In genomic region chr4:166972071-166972470, GRCh38 we compare ENCODE assay signal across 12 cellular contexts.
A peak's percentile ranks its signal among the peaks of the same experiment; 100 is the strongest.
DNase-seq lines count a peak whose midpoint lies in the region; ATAC-seq and TF ChIP-seq lines count a peak whose summit lies in the region.
"Had no signal": no experiment of that assay in that cellular context is flagged by ENCODE, and none has a peak within 500 bp of the region (broad histone marks: within the 10 kb centered on the region; RNA-seq: fewer than 3 reads in every experiment).

No MANE protein-coding gene starts in this region.

- TF ChIP-seq POLR2A in ovary (IDR thresholded peaks at IDR 0.05), result no peak

- TF ChIP-seq CTCF in dorsolateral prefrontal cortex (IDR thresholded peaks at IDR 0.05 in 54 of 56, conservative IDR thresholded peaks at IDR 0.05 in 2 of 56; ENCODE audit: low read depth in 1 of 56, partially characterized antibody in 56 of 56), result no peak
- TF ChIP-seq CTCF in ovary (IDR thresholded peaks at IDR 0.05), result no peak

- H3K27ac Mint-ChIP-seq in stimulated activated memory B cell treated with anti-CD40 and anti-IgM and Interleukin-4, amounts not matched to agents 10 μg/mL and 1 μg/mL and 100 μg/mL, for 72 hours, result no peak overlapping the region

- intact Hi-C loops in dorsolateral prefrontal cortex (cut with DNase I), result no loop called here
- intact Hi-C loops in ovary (cut with DNase I), result no loop called here

- H3K4me1 Mint-ChIP-seq in stimulated activated memory B cell treated with anti-CD40 and anti-IgM and Interleukin-4, amounts not matched to agents 10 μg/mL and 1 μg/mL and 100 μg/mL, for 72 hours, result no peaks in the 10 kb centered on the region

- peaks cover 22% of the 10 kb centered on the region for H3K9me3 Mint-ChIP-seq in stimulated activated memory B cell treated with anti-CD40 and anti-IgM and Interleukin-4, amounts not matched to agents 10 μg/mL and 1 μg/mL and 100 μg/mL, for 72 hours

- H3K27me3 ChIP-seq in dorsolateral prefrontal cortex, result no peaks in the 10 kb centered on the region
- H3K27me3 ChIP-seq in ovary, result no peaks in the 10 kb centered on the region
- H3K27me3 ChIP-seq: sigmoid colon had no signal

- peak overlapping the region in 48 of 59 donors; percentile 0 to 77 (median 51) for H3K27ac ChIP-seq in dorsolateral prefrontal cortex
- peak overlapping the region; percentile 55 for H3K27ac ChIP-seq in substantia nigra (ENCODE audit: low read depth, low read length, poor library complexity, severe bottlenecking)
- no peak overlapping the region for H3K27ac ChIP-seq in ovary
- H3K27ac ChIP-seq: sigmoid colon had no signal

- peak overlapping the region in 17 of 59 donors; percentile 2 to 46 (median 18) for H3K4me3 ChIP-seq in dorsolateral prefrontal cortex
- H3K4me3 ChIP-seq in ovary, result no peak overlapping the region
- H3K4me3 ChIP-seq: sigmoid colon had no signal

- H3K27me3 Mint-ChIP-seq in stimulated activated memory B cell treated with anti-CD40 and anti-IgM and Interleukin-4, amounts not matched to agents 10 μg/mL and 1 μg/mL and 100 μg/mL, for 72 hours, result no peaks in the 10 kb centered on the region

- no peaks in the 10 kb centered on the region for H3K36me3 ChIP-seq in ovary
- H3K36me3 ChIP-seq: sigmoid colon had no signal

- no peak for TF ChIP-seq EP300 in ovary (IDR thresholded peaks at IDR 0.05)

- no peaks in the 10 kb centered on the region for H3K4me1 ChIP-seq in ovary (ENCODE audit: insufficient read depth)
- H3K4me1 ChIP-seq: sigmoid colon had no signal

- H3K4me3 Mint-ChIP-seq in stimulated activated memory B cell treated with anti-CD40 and anti-IgM and Interleukin-4, amounts not matched to agents 10 μg/mL and 1 μg/mL and 100 μg/mL, for 72 hours, result no peak overlapping the region

- ATAC-seq in stimulated activated memory B cell treated with anti-CD40 and anti-IgM and Interleukin-4, amounts not matched to agents 10 μg/mL and 1 μg/mL and 100 μg/mL, for 72 hours, result no peak
- no peak for ATAC-seq in HG03378 (IDR thresholded peaks at IDR 0.05; ENCODE audit: unreplicated experiment)

- WGBS in ovary, 3 donors, result 8 to 22% (median 11%) methylated on average over 2 of the region's 2 CpGs

- DNase-seq in NCI-H1417 (lab: John Stamatoyannopoulos, UW), result peak in 2 of 3 experiments; percentile 14 to 58
- DNase-seq in NCI-H1417 treated with DMSO at 0.1 percent for 48 hours (lab: John Stamatoyannopoulos, UW), result no peak
- peak; percentile 88 for DNase-seq in NCI-H446 treated with DMSO at 0.1 percent for 48 hours (lab: John Stamatoyannopoulos, UW)
- no peak for DNase-seq in dorsolateral prefrontal cortex
- no peak for DNase-seq in substantia nigra (lab: John Stamatoyannopoulos, UW)
- DNase-seq in ovary, result no peak
- DNase-seq: 8988T, glutamatergic neuron, NCI-H510A, sigmoid colon had no signal

- no peaks in the 10 kb centered on the region for H3K9me3 ChIP-seq in ovary

- H3K36me3 Mint-ChIP-seq in stimulated activated memory B cell treated with anti-CD40 and anti-IgM and Interleukin-4, amounts not matched to agents 10 μg/mL and 1 μg/mL and 100 μg/mL, for 72 hours, result no peaks in the 10 kb centered on the region

Comparison
In these comparisons a context has a peak if more than half of its experiments do, and no peak if none do; other contexts are left out.
1. DNase-seq: peak in NCI-H1417 (2 of 3) and NCI-H446 treated with DMSO at 0.1 percent for 48 hours (single experiment); none in NCI-H1417 treated with DMSO at 0.1 percent for 48 hours (single experiment), dorsolateral prefrontal cortex (0 of 10), substantia nigra (0 of 49) and ovary (0 of 5).
2. H3K27ac ChIP-seq: peak in dorsolateral prefrontal cortex (48 of 59) and substantia nigra (single experiment); none in ovary (0 of 2).